In genomic region chr17:14301761-14302401, GRCh38 we compare ENCODE assay signal across 8 cellular contexts. TPM values are rescaled to one million over a fixed set of nuclear protein-coding genes. Genes with fewer than 3 reads are reported as not detected.
DNase-seq lines count a peak whose midpoint lies in the region; ATAC-seq, FAIRE-seq and TF ChIP-seq lines count a peak whose summit lies in the region.

No MANE protein-coding gene starts in this region.

- H3K27ac ChIP-seq in GM23338 (ENCODE audit: low read depth), result no peak overlapping the region

- peaks cover 90% of the 10 kb centered on the region for H3K27me3 ChIP-seq in GM23338 (ENCODE audit: insufficient read depth)

- no peaks in the 10 kb centered on the region for H3K36me3 ChIP-seq in GM23338 (ENCODE audit: insufficient read depth)

- no peak for ATAC-seq in GM23338
- no peak for ATAC-seq in HG03469 (IDR thresholded peaks at IDR 0.05; ENCODE audit: unreplicated experiment)

- no peaks in the 10 kb centered on the region for H3K36me3 Mint-ChIP-seq in GM23338 (ENCODE audit: low read depth)
- peaks cover 29% of the 10 kb centered on the region for H3K36me3 Mint-ChIP-seq in T-helper 1 cell treated with Interleukin-12 subunit alpha and Interleukin-12 subunit beta and Interleukin-4 antibody, amounts not matched to agents 30 μg/mL and 1 μg/mL, for 36 hours (ENCODE audit: low read depth)

- H3K27ac Mint-ChIP-seq in GM23338, result no peak overlapping the region
- H3K27ac Mint-ChIP-seq in T-helper 1 cell treated with Interleukin-12 subunit alpha and Interleukin-12 subunit beta and Interleukin-4 antibody, amounts not matched to agents 30 μg/mL and 1 μg/mL, for 36 hours, result peak overlapping the region; percentile 98

- H3K4me3 ChIP-seq in GM23338, result peak overlapping the region; percentile 81

- H3K79me2 ChIP-seq in GM23338 (replicated peaks; ENCODE audit: insufficient read depth), result peaks cover 49% of the 10 kb centered on the region

- no peaks in the 10 kb centered on the region for H3K9me2 ChIP-seq in GM23338 (ENCODE audit: insufficient read depth)

- H3F3A ChIP-seq in GM23338 (replicated peaks; ENCODE audit: low read depth), result peaks cover 10% of the 10 kb centered on the region

- H4K20me1 ChIP-seq in GM23338 (replicated peaks; ENCODE audit: insufficient read depth), result peaks cover 16% of the 10 kb centered on the region; the same call in 1 of the 2 replicates

- TF ChIP-seq CTCF in GM23338 (conservative IDR thresholded peaks at IDR 0.05; ENCODE audit: low read depth in 2 of 2), result no peak
- TF ChIP-seq CTCF in D721Med (IDR thresholded peaks at IDR 0.05; ENCODE audit: insufficient read depth, missing control alignments), result no peak

- no peak for FAIRE-seq in D721Med (lab: Jason Lieb, UNC)

- H3K4me1 Mint-ChIP-seq in GM23338, result peaks cover 57% of the 10 kb centered on the region
- H3K4me1 Mint-ChIP-seq in T-helper 1 cell treated with Interleukin-12 subunit alpha and Interleukin-12 subunit beta and Interleukin-4 antibody, amounts not matched to agents 30 μg/mL and 1 μg/mL, for 36 hours (ENCODE audit: low read depth), result peaks cover 59% of the 10 kb centered on the region

- H3K4me3 Mint-ChIP-seq in GM23338, result peak overlapping the region; percentile 87
- H3K4me3 Mint-ChIP-seq in T-helper 1 cell treated with Interleukin-12 subunit alpha and Interleukin-12 subunit beta and Interleukin-4 antibody, amounts not matched to agents 30 μg/mL and 1 μg/mL, for 36 hours, result peak overlapping the region; percentile 98

- H3K4me1 ChIP-seq in GM23338 (ENCODE audit: insufficient read depth), result peaks cover 57% of the 10 kb centered on the region

- peak overlapping the region; percentile 35; the same call in 1 of the 2 replicates for H2AFZ ChIP-seq in GM23338

- peaks cover 4% of the 10 kb centered on the region; the same call in 1 of the 3 replicates for H3K9me3 Mint-ChIP-seq in GM23338
- H3K9me3 Mint-ChIP-seq in T-helper 1 cell treated with Interleukin-12 subunit alpha and Interleukin-12 subunit beta and Interleukin-4 antibody, amounts not matched to agents 30 μg/mL and 1 μg/mL, for 36 hours, result no peaks in the 10 kb centered on the region

- peaks cover 72% of the 10 kb centered on the region for H3K27me3 Mint-ChIP-seq in GM23338 (ENCODE audit: insufficient read depth, low read depth, poor library complexity)
- H3K27me3 Mint-ChIP-seq in T-helper 1 cell treated with Interleukin-12 subunit alpha and Interleukin-12 subunit beta and Interleukin-4 antibody, amounts not matched to agents 30 μg/mL and 1 μg/mL, for 36 hours (ENCODE audit: low read depth), result peaks cover 18% of the 10 kb centered on the region

- DNase-seq in ACHN, result peak; percentile 69
- no peak for DNase-seq in GM23338 (ENCODE audit: low spot score)
- peak; percentile 68 for DNase-seq in astrocyte of the hippocampus (ENCODE audit: low read depth, low spot score)
- DNase-seq in kidney glomerular epithelial cell (lab: John Stamatoyannopoulos, UW), result peak; percentile 27
- peak; percentile 38 to 50 for DNase-seq in stimulated activated CD4-positive, alpha-beta T cell treated with anti-CD3 and anti-CD28 coated beads, Interleukin-4, amount 100 ng/mL, for 48 hours (ENCODE audit: low read depth in 2 of 2)
- DNase-seq in D721Med (ENCODE audit: insufficient read length, low spot score), result no peak

- H3K4me2 ChIP-seq in GM23338, result peak overlapping the region; percentile 92

- in situ Hi-C loops in ACHN (cut with HindIII; ENCODE audit: low pct_ligation_motif_present, low pct_unique_long_range_greater_than_20kb, low sequenced_read_pairs), result loop anchor here (25.0 kb wide), 1 partner anchor 715 kb away; no protein-coding TSS in a partner anchor

TF ChIP-seq in GM23338, 12 proteins besides CTCF, POLR2A, EP300 and RAD21:
- TF ChIP-seq REST (IDR thresholded peaks at IDR 0.05; ENCODE audit: unreplicated experiment), result no peak
- no peak for TF ChIP-seq STAT1 (IDR thresholded peaks at IDR 0.05; ENCODE audit: unreplicated experiment)
- TF ChIP-seq ZNF331 (CRISPR knock-in tag; IDR thresholded peaks at IDR 0.05; ENCODE audit: low read depth), result no peak
- TF ChIP-seq EZH2 (IDR thresholded peaks at IDR 0.05; ENCODE audit: low read depth, unreplicated experiment), result peak; percentile 39
- TF ChIP-seq POLR2AphosphoS5 (IDR thresholded peaks at IDR 0.05; ENCODE audit: low read depth), result no peak
- TF ChIP-seq EZH2phosphoT487 (IDR thresholded peaks at IDR 0.05; ENCODE audit: unreplicated experiment), result no peak
TF ChIP-seq in GM23338: peak in this region for 1.

RNA-seq across cellular contexts. Expression of gene HS3ST3B1, which starts 1.0 kb away (rescaled TPM):
- total RNA-seq in GM23338 (2014; rRNA removed; shearing (Covaris generic)), result 17.7 and 20.6 TPM in 2 replicates
- polyA plus RNA-seq in GM23338 (2016; fragmentation: Nextera tagmentation; extraction: Ambion mirVana), result 6.0 and 8.1 TPM in 2 replicates

Comparison
In these comparisons a context has a peak if more than half of its experiments do, and no peak if none do; other contexts are left out.
1. DNase-seq: peak in ACHN (single experiment), astrocyte of the hippocampus (single experiment), kidney glomerular epithelial cell (single experiment) and stimulated activated CD4-positive, alpha-beta T cell treated with anti-CD3 and anti-CD28 coated beads, Interleukin-4, amount 100 ng/mL, for 48 hours (2 of 2); none in GM23338 (single experiment) and D721Med (single experiment).